ENCODE assay signal across 19 cellular contexts in the genomic region with DNA sequence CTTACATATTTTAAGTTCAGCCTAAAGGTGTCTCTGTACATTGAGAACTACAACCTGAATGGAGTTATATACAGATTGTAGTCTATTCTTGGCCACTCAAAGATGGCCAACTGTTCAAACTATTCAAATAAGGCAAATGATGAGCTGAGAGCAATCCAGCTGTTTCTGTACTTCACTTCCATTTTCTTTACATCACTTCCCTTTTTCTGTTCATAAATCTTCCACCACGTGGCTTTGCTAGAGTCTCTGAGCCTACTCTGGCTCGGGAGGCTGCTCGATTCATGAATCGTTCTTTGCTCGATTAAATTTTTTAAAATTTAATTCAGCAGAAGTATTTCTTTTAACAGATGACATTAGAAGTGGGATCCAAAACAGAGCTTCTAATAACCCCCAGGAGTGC.
"Had no signal": no experiment of that assay in that cellular context is flagged by ENCODE, and none has a peak within 500 bp of the region (broad histone marks: within the 10 kb centered on the region; RNA-seq: fewer than 3 reads in every experiment).

No MANE protein-coding gene starts in this region.

- H3K36me3 Mint-ChIP-seq: activated CD4-positive, alpha-beta memory T cell treated with anti-CD3 and anti-CD28 coated beads for 36 hours; activated CD8-positive, alpha-beta memory T cell treated with anti-CD3 and anti-CD28 coated beads, Interleukin-2, amount 10 ng/mL, durations not matched to agents 7 days and 5 days; activated naive CD4-positive, alpha-beta T cell treated with anti-CD3 and anti-CD28 coated beads, Interleukin-2, amount 10 ng/mL, durations not matched to agents 7 days and 5 days; naive thymus-derived CD8-positive, alpha-beta T cell had no signal

- H3K4me1 ChIP-seq: gastroesophageal sphincter, left ventricle myocardium inferior, right atrium auricular region, tibial artery, vagina had no signal

- ATAC-seq: activated CD4-positive, alpha-beta T cell treated with anti-CD3 and anti-CD28 coated beads for 36 hours; activated CD8-positive, alpha-beta memory T cell treated with anti-CD3 and anti-CD28 coated beads, Interleukin-2, amount 10 ng/mL, durations not matched to agents 7 days and 5 days; gastroesophageal sphincter; naive thymus-derived CD8-positive, alpha-beta T cell had no signal

- H3K4me1 Mint-ChIP-seq: activated CD4-positive, alpha-beta T cell treated with anti-CD3 and anti-CD28 coated beads for 36 hours; activated CD8-positive, alpha-beta memory T cell treated with anti-CD3 and anti-CD28 coated beads, Interleukin-2, amount 10 ng/mL, durations not matched to agents 7 days and 5 days; activated naive CD4-positive, alpha-beta T cell treated with anti-CD3 and anti-CD28 coated beads, Interleukin-2, amount 10 ng/mL, durations not matched to agents 7 days and 5 days; naive thymus-derived CD8-positive, alpha-beta T cell had no signal

- H3K9me3 Mint-ChIP-seq: activated naive CD4-positive, alpha-beta T cell treated with anti-CD3 and anti-CD28 coated beads, Interleukin-2, amount 10 ng/mL, durations not matched to agents 7 days and 5 days had no signal

- H3K4me3 ChIP-seq: gastroesophageal sphincter, left ventricle myocardium inferior, right atrium auricular region, tibial artery, vagina had no signal

- H3K27me3 Mint-ChIP-seq: activated CD4-positive, alpha-beta memory T cell treated with anti-CD3 and anti-CD28 coated beads for 36 hours; activated CD4-positive, alpha-beta T cell treated with anti-CD3 and anti-CD28 coated beads for 36 hours; activated CD8-positive, alpha-beta memory T cell treated with anti-CD3 and anti-CD28 coated beads, Interleukin-2, amount 10 ng/mL, durations not matched to agents 7 days and 5 days; activated naive CD4-positive, alpha-beta T cell treated with anti-CD3 and anti-CD28 coated beads, Interleukin-2, amount 10 ng/mL, durations not matched to agents 7 days and 5 days; naive thymus-derived CD8-positive, alpha-beta T cell had no signal

- H3K9me3 ChIP-seq: gastroesophageal sphincter, left ventricle myocardium inferior, right atrium auricular region, tibial artery, vagina had no signal

- H3K27me3 ChIP-seq: gastroesophageal sphincter, right atrium auricular region, tibial artery, vagina had no signal

- H3K27ac Mint-ChIP-seq: activated CD4-positive, alpha-beta memory T cell treated with anti-CD3 and anti-CD28 coated beads for 36 hours; activated CD4-positive, alpha-beta T cell treated with anti-CD3 and anti-CD28 coated beads for 36 hours; activated CD8-positive, alpha-beta memory T cell treated with anti-CD3 and anti-CD28 coated beads, Interleukin-2, amount 10 ng/mL, durations not matched to agents 7 days and 5 days; activated naive CD4-positive, alpha-beta T cell treated with anti-CD3 and anti-CD28 coated beads, Interleukin-2, amount 10 ng/mL, durations not matched to agents 7 days and 5 days; naive thymus-derived CD8-positive, alpha-beta T cell had no signal

- DNase-seq: activated CD4-positive, alpha-beta memory T cell treated with anti-CD3 and anti-CD28 coated beads for 36 hours; activated CD4-positive, alpha-beta T cell treated with anti-CD3 and anti-CD28 coated beads for 36 hours; activated CD8-positive, alpha-beta memory T cell treated with anti-CD3 and anti-CD28 coated beads, Interleukin-2, amount 10 ng/mL, durations not matched to agents 7 days and 5 days; activated naive CD4-positive, alpha-beta T cell treated with anti-CD3 and anti-CD28 coated beads, Interleukin-2, amount 10 ng/mL, durations not matched to agents 7 days and 5 days; activated T-cell treated with anti-CD3 and anti-CD28 coated beads, Interleukin-2, amount 50 U/mL, for 1 hour; dermis blood vessel endothelial cell; erythroblast; islet precursor cell; left ventricle myocardium inferior; naive thymus-derived CD8-positive, alpha-beta T cell; posterior cingulate gyrus; stimulated activated CD4-positive, alpha-beta T cell treated with anti-CD3 and anti-CD28 coated beads, Interleukin-15, amount 100 ng/mL, for 24 hours; stimulated activated CD4-positive, alpha-beta T cell treated with anti-CD3 and anti-CD28 coated beads, Interleukin-4, amount 100 ng/mL, for 1 hour; stimulated activated naive CD4-positive, alpha-beta T cell; tibial artery; WERI-Rb-1 had no signal

- H3K27ac ChIP-seq: gastroesophageal sphincter, left ventricle myocardium inferior, right atrium auricular region, tibial artery, vagina, WERI-Rb-1 had no signal

- H3K36me3 ChIP-seq: gastroesophageal sphincter, left ventricle myocardium inferior, right atrium auricular region, tibial artery, vagina, WERI-Rb-1 had no signal

- H3K4me3 Mint-ChIP-seq: activated CD4-positive, alpha-beta memory T cell treated with anti-CD3 and anti-CD28 coated beads for 36 hours; activated CD4-positive, alpha-beta T cell treated with anti-CD3 and anti-CD28 coated beads for 36 hours; activated CD8-positive, alpha-beta memory T cell treated with anti-CD3 and anti-CD28 coated beads, Interleukin-2, amount 10 ng/mL, durations not matched to agents 7 days and 5 days; activated naive CD4-positive, alpha-beta T cell treated with anti-CD3 and anti-CD28 coated beads, Interleukin-2, amount 10 ng/mL, durations not matched to agents 7 days and 5 days; naive thymus-derived CD8-positive, alpha-beta T cell had no signal
